8 cellular contexts compared by ENCODE assay signal in genomic region chr19:41352609-41353465, GRCh38. TPM values are rescaled to one million over a fixed set of nuclear protein-coding genes. Genes with fewer than 3 reads are reported as not detected.
DNase-seq lines count a peak whose midpoint lies in the region; ATAC-seq and TF ChIP-seq lines count a peak whose summit lies in the region.

No MANE protein-coding gene starts in this region.

- peak overlapping the region; percentile 89 for H3K4me3 Mint-ChIP-seq in WTC11
- H3K4me3 Mint-ChIP-seq in central memory CD8-positive, alpha-beta T cell, result peak overlapping the region; percentile 96

- H3K9ac ChIP-seq in KMS-11, result peak overlapping the region; percentile 86

- TF ChIP-seq CTCF in KMS-11 (conservative IDR thresholded peaks at IDR 0.05; ENCODE audit: low read depth, low read length), result peak; percentile 73
- TF ChIP-seq CTCF in WTC11 (IDR thresholded peaks at IDR 0.05), result no peak

- DNase-seq in GDM1 (lab: John Stamatoyannopoulos, UW) (peak; percentile 15), WTC11 (ENCODE audit: low spot score) (peak; percentile 75), left kidney (ENCODE audit: low read depth, low spot score) (peak; percentile 67)
- DNase-seq in central memory CD8-positive, alpha-beta T cell (ENCODE audit: low spot score in 2 of 2), result peak; percentile 70 to 78
- peak; percentile 80 for DNase-seq in stimulated activated CD4-positive, alpha-beta T cell treated with anti-CD3 and anti-CD28 coated beads, Interleukin-4, amount 100 ng/mL, for 24 hours

- H3K79me2 ChIP-seq in KMS-11 (ENCODE audit: insufficient read depth, low read depth), result peaks cover 46% of the 10 kb centered on the region

- no peaks in the 10 kb centered on the region for H3K36me3 Mint-ChIP-seq in WTC11
- peaks cover 64% of the 10 kb centered on the region for H3K36me3 Mint-ChIP-seq in central memory CD8-positive, alpha-beta T cell (ENCODE audit: insufficient read depth)

- H3K9me3 Mint-ChIP-seq in WTC11, result no peaks in the 10 kb centered on the region
- H3K9me3 Mint-ChIP-seq in central memory CD8-positive, alpha-beta T cell, result no peaks in the 10 kb centered on the region

- CTCF ChIA-PET in WTC11 (lab: Charles Lee), result interaction anchor here (0.7 to 6.2 kb wide), 29 partner anchors 11 to 507 kb away, joined by 3 to 103 read pairs (median 6); partner anchors contain the start of genes B3GNT8, B9D2, CCDC97 and DMAC2

- peak overlapping the region; percentile 72 for H3K27ac ChIP-seq in KMS-11

- ATAC-seq in WTC11, result peak; percentile 39
- peak; percentile 15 for ATAC-seq in central memory CD8-positive, alpha-beta T cell (replicated peaks; ENCODE audit: extremely low read depth, poor library complexity, severe bottlenecking)
- no peak for ATAC-seq in HG02970 (IDR thresholded peaks at IDR 0.05; ENCODE audit: low FRiP score, unreplicated experiment)
- no peak for ATAC-seq in GM18861 (IDR thresholded peaks at IDR 0.05; ENCODE audit: unreplicated experiment)

- POLR2A ChIA-PET in WTC11 (lab: Charles Lee), result interaction anchor here (0.8 to 1.0 kb wide), 2 partner anchors 11 to 25 kb away, joined by 4 read pairs; partner anchors contain the start of gene B9D2

- peak overlapping the region; percentile 95 for H3K4me2 ChIP-seq in KMS-11

- peak overlapping the region; percentile 29 for H3K4me3 ChIP-seq in KMS-11 (IDR thresholded peaks at IDR 0.05; ENCODE audit: insufficient read depth, low read depth, low read length)

- H3K27me3 Mint-ChIP-seq in WTC11 (ENCODE audit: low read depth), result peaks cover 58% of the 10 kb centered on the region
- H3K27me3 Mint-ChIP-seq in central memory CD8-positive, alpha-beta T cell, result no peaks in the 10 kb centered on the region

- no peaks in the 10 kb centered on the region for H3K27me3 ChIP-seq in KMS-11 (ENCODE audit: insufficient read depth, low read depth)

- H3K4me1 Mint-ChIP-seq in WTC11, result peaks cover 18% of the 10 kb centered on the region
- H3K4me1 Mint-ChIP-seq in central memory CD8-positive, alpha-beta T cell, result peaks cover 76% of the 10 kb centered on the region

- H3K36me3 ChIP-seq in KMS-11 (ENCODE audit: insufficient read depth), result no peaks in the 10 kb centered on the region; the same call in 1 of the 2 replicates

- H2AFZ ChIP-seq in KMS-11 (ENCODE audit: low read depth), result peak overlapping the region; percentile 70

- H4K20me1 ChIP-seq in KMS-11 (ENCODE audit: insufficient read depth), result no peaks in the 10 kb centered on the region

- no peak overlapping the region for H3K27ac Mint-ChIP-seq in WTC11
- peak overlapping the region; percentile 97 for H3K27ac Mint-ChIP-seq in central memory CD8-positive, alpha-beta T cell (ENCODE audit: low read depth)

- peaks cover 32% of the 10 kb centered on the region for H3K4me1 ChIP-seq in KMS-11 (ENCODE audit: low read depth, poor library complexity, severe bottlenecking)

TF ChIP-seq in WTC11, 78 proteins besides CTCF, POLR2A, EP300 and RAD21 (continues in another document):
- no peak for TF ChIP-seq TCF7 (CRISPR knock-in tag; IDR thresholded peaks at IDR 0.05; ENCODE audit: low read depth)
- no peak for TF ChIP-seq USF2 (CRISPR knock-in tag; IDR thresholded peaks at IDR 0.05)
- TF ChIP-seq TEAD4 (CRISPR knock-in tag; IDR thresholded peaks at IDR 0.05), result no peak
- TF ChIP-seq FOXP1 (CRISPR knock-in tag; IDR thresholded peaks at IDR 0.05; ENCODE audit: borderline replicate concordance), result peak; percentile 17; the same call in 1 of the 2 replicates
- peak; percentile 31; the same call in 1 of the 2 replicates for TF ChIP-seq RELA (CRISPR knock-in tag; IDR thresholded peaks at IDR 0.05; ENCODE audit: borderline replicate concordance)
- TF ChIP-seq NR2C2 (CRISPR knock-in tag; IDR thresholded peaks at IDR 0.05), result no peak
- no peak for TF ChIP-seq E2F1 (CRISPR knock-in tag; IDR thresholded peaks at IDR 0.05)
- TF ChIP-seq ELF4 (CRISPR knock-in tag; IDR thresholded peaks at IDR 0.05; ENCODE audit: low read depth), result no peak
- no peak for TF ChIP-seq NFATC4 (CRISPR knock-in tag; IDR thresholded peaks at IDR 0.05)
- no peak for TF ChIP-seq ESRRA (CRISPR knock-in tag; IDR thresholded peaks at IDR 0.05; ENCODE audit: borderline replicate concordance)
- TF ChIP-seq NFE2L1 (CRISPR knock-in tag; IDR thresholded peaks at IDR 0.05), result no peak
- TF ChIP-seq ZNF138 (CRISPR knock-in tag; conservative IDR thresholded peaks at IDR 0.05), result no peak
- no peak for TF ChIP-seq TP53 (CRISPR knock-in tag; IDR thresholded peaks at IDR 0.05)
- no peak for TF ChIP-seq CREB1 (CRISPR knock-in tag; IDR thresholded peaks at IDR 0.05)
- TF ChIP-seq EMX1 (CRISPR knock-in tag; IDR thresholded peaks at IDR 0.05), result no peak
- no peak for TF ChIP-seq ATF3 (CRISPR knock-in tag; conservative IDR thresholded peaks at IDR 0.05)
- TF ChIP-seq, protein P1, sequence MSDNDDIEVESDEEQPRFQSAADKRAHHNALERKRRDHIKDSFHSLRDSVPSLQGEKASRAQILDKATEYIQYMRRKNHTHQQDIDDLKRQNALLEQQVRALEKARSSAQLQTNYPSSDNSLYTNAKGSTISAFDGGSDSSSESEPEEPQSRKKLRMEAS (CRISPR knock-in tag; IDR thresholded peaks at IDR 0.05), result peak; percentile 43; the same call in 1 of the 2 replicates
- no peak for TF ChIP-seq JAZF1 (CRISPR knock-in tag; IDR thresholded peaks at IDR 0.05)
- TF ChIP-seq ZNF423 (CRISPR knock-in tag; IDR thresholded peaks at IDR 0.05), result no peak
- no peak for TF ChIP-seq NR1H2 (CRISPR knock-in tag; IDR thresholded peaks at IDR 0.05)
- TF ChIP-seq AR (CRISPR knock-in tag; IDR thresholded peaks at IDR 0.05), result no peak
- no peak for TF ChIP-seq PREB (CRISPR knock-in tag; IDR thresholded peaks at IDR 0.05; ENCODE audit: borderline replicate concordance)
- TF ChIP-seq, protein P2, sequence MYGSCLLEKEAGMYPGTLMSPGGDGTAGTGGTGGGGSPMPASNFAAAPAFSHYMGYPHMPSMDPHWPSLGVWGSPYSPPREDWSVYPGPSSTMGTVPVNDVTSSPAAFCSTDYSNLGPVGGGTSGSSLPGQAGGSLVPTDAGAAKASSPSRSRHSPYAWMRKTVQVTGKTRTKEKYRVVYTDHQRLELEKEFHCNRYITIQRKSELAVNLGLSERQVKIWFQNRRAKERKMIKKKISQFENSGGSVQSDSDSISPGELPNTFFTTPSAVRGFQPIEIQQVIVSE (CRISPR knock-in tag; IDR thresholded peaks at IDR 0.05; ENCODE audit: borderline replicate concordance), result no peak
- no peak for TF ChIP-seq GABPB1 (CRISPR knock-in tag; IDR thresholded peaks at IDR 0.05)
- no peak for TF ChIP-seq JUN (CRISPR knock-in tag; IDR thresholded peaks at IDR 0.05)

RNA-seq across cellular contexts. Expression of gene TGFB1, which starts 0.9 kb away (rescaled TPM):
- total RNA-seq in WTC11 (2021), result 10.4 to 11.8 TPM (median 11.0 TPM) in 3 replicates

RNA-seq across cellular contexts. Expression of gene B9D2, which starts 11.1 kb away (rescaled TPM):
- total RNA-seq in WTC11 (2021), result 4.5 to 6.3 TPM (median 4.7 TPM) in 3 replicates

RNA-seq across cellular contexts. Expression of gene TMEM91, which starts 23.5 kb away (rescaled TPM):
- 5.3 to 6.0 TPM (median 5.3 TPM) in 3 replicates for total RNA-seq in WTC11 (2021)

RNA-seq across cellular contexts. Expression of gene CCDC97, which starts 42.9 kb away (rescaled TPM):
- total RNA-seq in WTC11 (2021), result 29.7 to 31.4 TPM (median 30.8 TPM) in 3 replicates

RNA-seq across cellular contexts. Expression of gene EXOSC5, which starts 44.3 kb away (rescaled TPM):
- 56.4 to 60.3 TPM (median 56.6 TPM) in 3 replicates for total RNA-seq in WTC11 (2021)

Comparison
In these comparisons a context has a peak if more than half of its experiments do, and no peak if none do; other contexts are left out.
1. DNase-seq: peak in every context shown above with its lines; median percentile 80 in stimulated activated CD4-positive, alpha-beta T cell treated with anti-CD3 and anti-CD28 coated beads, Interleukin-4, amount 100 ng/mL, for 24 hours; 75 in WTC11; 74 in central memory CD8-positive, alpha-beta T cell; 67 in left kidney; 15 in GDM1.
2. ATAC-seq: peak in WTC11 (single experiment) and central memory CD8-positive, alpha-beta T cell (single experiment); none in HG02970 (single experiment) and GM18861 (single experiment).